In genomic region chr15:59997070-59997701, GRCh38 we compare ENCODE assay signal across 1 cellular context.
TF ChIP-seq lines count a peak whose summit lies in the region.

No MANE protein-coding gene starts in this region.

TF ChIP-seq in HEK293, 187 proteins besides CTCF, POLR2A, EP300 and RAD21 (continued from another document):
- TF ChIP-seq ZBTB44 (tag by site-specific recombination; IDR thresholded peaks at IDR 0.05), result 0 out of 2 replicates have a peak, but pooled peaks have one; percentile 9
- TF ChIP-seq ZIC2 (tag by site-specific recombination; IDR thresholded peaks at IDR 0.05), result peak; percentile 75
- peak; percentile 98 for TF ChIP-seq ZNF341 (tag by site-specific recombination; IDR thresholded peaks at IDR 0.05; ENCODE audit: low read depth)
- peak; percentile 68 for TF ChIP-seq PATZ1 (tag by site-specific recombination; IDR thresholded peaks at IDR 0.05)
- no peak for TF ChIP-seq ZBTB1 (tag by site-specific recombination; IDR thresholded peaks at IDR 0.05)
- TF ChIP-seq ZFHX2 (tag by site-specific recombination; conservative IDR thresholded peaks at IDR 0.05), result peak; percentile 22; the same call in 1 of the 2 replicates
- no peak for TF ChIP-seq ZSCAN16 (tag by site-specific recombination; IDR thresholded peaks at IDR 0.05)
- peak; percentile 64 for TF ChIP-seq ZNF600 (tag by site-specific recombination; IDR thresholded peaks at IDR 0.05)
- no peak for TF ChIP-seq ZNF324 (tag by site-specific recombination; IDR thresholded peaks at IDR 0.05)
- TF ChIP-seq PRDM1 (tag by site-specific recombination; IDR thresholded peaks at IDR 0.05), result peak; percentile 95
- 0 out of 2 replicates have a peak, but pooled peaks have one; percentile 14 for TF ChIP-seq KLF7 (tag by site-specific recombination; IDR thresholded peaks at IDR 0.05; ENCODE audit: borderline replicate concordance)
- no peak for TF ChIP-seq AEBP2 (tag by site-specific recombination; IDR thresholded peaks at IDR 0.05; ENCODE audit: borderline replicate concordance)
- TF ChIP-seq ZEB2 (tag by site-specific recombination; IDR thresholded peaks at IDR 0.05), result peak; percentile 35; the same call in 1 of the 2 replicates
- no peak for TF ChIP-seq ZNF449 (tag by site-specific recombination; IDR thresholded peaks at IDR 0.05)
- no peak for TF ChIP-seq ZNF280D (tag by site-specific recombination; IDR thresholded peaks at IDR 0.05)
- no peak for TF ChIP-seq SETDB1 (IDR thresholded peaks at IDR 0.05; ENCODE audit: insufficient read length, low read length)
- TF ChIP-seq ZNF660 (tag by site-specific recombination; IDR thresholded peaks at IDR 0.05), result 0 out of 2 replicates have a peak, but pooled peaks have one; percentile 23
- TF ChIP-seq ZBTB10 (tag by site-specific recombination; IDR thresholded peaks at IDR 0.05), result no peak
- no peak for TF ChIP-seq ZNF529 (tag by site-specific recombination; IDR thresholded peaks at IDR 0.05; ENCODE audit: insufficient replicate concordance)
- TF ChIP-seq WT1 (tag by site-specific recombination; IDR thresholded peaks at IDR 0.05), result peak; percentile 66
- TF ChIP-seq KLF9 (tag by site-specific recombination; IDR thresholded peaks at IDR 0.05; ENCODE audit: low read depth), result peak; percentile 55; the same call in 1 of the 2 replicates
- TF ChIP-seq ZSCAN30 (tag by site-specific recombination; IDR thresholded peaks at IDR 0.05), result peak; percentile 24; the same call in 1 of the 2 replicates
- TF ChIP-seq ZNF629 (tag by site-specific recombination; IDR thresholded peaks at IDR 0.05), result peak; percentile 11; the same call in 1 of the 2 replicates
- no peak for TF ChIP-seq ZFP3 (tag by site-specific recombination; IDR thresholded peaks at IDR 0.05; ENCODE audit: low read depth)
- TF ChIP-seq KLF8 (tag by site-specific recombination; IDR thresholded peaks at IDR 0.05), result no peak
- TF ChIP-seq ZNF350 (tag by site-specific recombination; IDR thresholded peaks at IDR 0.05), result no peak
- TF ChIP-seq GLIS2 (tag by site-specific recombination; IDR thresholded peaks at IDR 0.05), result peak; percentile 86
